In the genomic region with DNA sequence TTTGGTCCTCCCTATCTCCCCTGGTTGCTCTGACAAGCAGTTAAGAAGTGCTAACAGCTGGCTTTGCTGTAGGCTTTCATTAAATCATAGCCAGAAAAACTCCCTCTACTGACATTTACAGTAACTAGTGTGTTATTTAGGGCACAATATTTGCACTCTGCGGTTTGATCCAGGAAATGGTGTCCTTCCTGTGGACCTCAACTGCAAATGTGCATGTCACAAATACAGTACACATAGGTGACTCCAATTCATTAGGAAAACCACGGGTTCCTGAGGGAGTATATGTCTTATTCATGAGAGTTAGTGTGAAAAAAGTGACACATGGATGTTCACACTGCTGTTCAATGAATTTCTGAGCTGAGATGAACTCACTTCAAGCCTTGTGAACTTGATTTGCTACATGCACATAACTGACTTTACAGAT, we compare ENCODE assay signal across 8 cellular contexts.
DNase-seq lines count a peak whose midpoint lies in the region; ATAC-seq, FAIRE-seq and TF ChIP-seq lines count a peak whose summit lies in the region.

No MANE protein-coding gene starts in this region.

- H3K4me3 ChIP-seq in heart right ventricle: no peak overlapping the region

- H3K4me1 Mint-ChIP-seq in activated CD4-positive, alpha-beta T cell treated with anti-CD3 and anti-CD28 coated beads for 36 hours: peaks cover 25% of the 10 kb centered on the region
- H3K4me1 Mint-ChIP-seq in T-helper 17 cell: peaks cover 26% of the 10 kb centered on the region

- POLR2A ChIA-PET in activated CD4-positive, alpha-beta T cell treated with anti-CD3 and anti-CD28 coated beads for 36 hours (lab: Charles Lee): no interaction called here

- DNase-seq in activated CD4-positive, alpha-beta T cell treated with anti-CD3 and anti-CD28 coated beads for 36 hours: peak; percentile 17
- no peak for DNase-seq in activated CD4-positive, alpha-beta T cell treated with anti-CD3 and anti-CD28 coated beads for 48 hours
- DNase-seq in T-helper 17 cell (no peak), heart right ventricle (no peak), urothelium cell line (ENCODE audit: low spot score) (peak; percentile 42), iPS-NIHi11 (ENCODE audit: low spot score) (no peak)

- H3K9me3 ChIP-seq in KOPT-K1 (ENCODE audit: insufficient read depth, low read length, poor library complexity, severe bottlenecking): no peaks in the 10 kb centered on the region
- H3K9me3 ChIP-seq in T-helper 17 cell (ENCODE audit: control insufficient read depth, low read length, poor library complexity, severe bottlenecking): no peaks in the 10 kb centered on the region
- H3K9me3 ChIP-seq in heart right ventricle: no peaks in the 10 kb centered on the region

- WGBS in heart right ventricle, 2 donors: 10 to 16% methylated on average over 2 of the region's 2 CpGs

- peak in 5 of 9 donors; percentile 17 to 41 (median 36) for TF ChIP-seq CTCF in heart right ventricle (IDR thresholded peaks at IDR 0.05)

- FAIRE-seq in urothelium cell line (lab: Jason Lieb, UNC): peak; percentile 86

- peak overlapping the region; percentile 51 for H3K27ac ChIP-seq in KOPT-K1 (ENCODE audit: low read depth, low read length, poor library complexity, severe bottlenecking)
- H3K27ac ChIP-seq in heart right ventricle: peak overlapping the region in 8 of 10 donors; percentile 22 to 74 (median 64)

- peak; percentile 54 for ATAC-seq in activated CD4-positive, alpha-beta T cell treated with anti-CD3 and anti-CD28 coated beads for 36 hours
- peak; percentile 87 for ATAC-seq in GM21786 (IDR thresholded peaks at IDR 0.05; ENCODE audit: unreplicated experiment)
- ATAC-seq in T-helper 17 cell: peak; percentile 74
- peak; percentile 46 to 90 (median 79) for ATAC-seq in heart right ventricle

- H3K4me1 ChIP-seq in heart right ventricle: peaks cover 0 to 35% (median 25%) of the 10 kb centered on the region in 9 donors

- H3K36me3 Mint-ChIP-seq in activated CD4-positive, alpha-beta T cell treated with anti-CD3 and anti-CD28 coated beads for 36 hours (ENCODE audit: low read depth): no peaks in the 10 kb centered on the region
- no peaks in the 10 kb centered on the region for H3K36me3 Mint-ChIP-seq in T-helper 17 cell (ENCODE audit: low read depth)

- no peak overlapping the region for H3K27ac Mint-ChIP-seq in activated CD4-positive, alpha-beta T cell treated with anti-CD3 and anti-CD28 coated beads for 36 hours
- peak overlapping the region; percentile 82 for H3K27ac Mint-ChIP-seq in T-helper 17 cell

- H3K36me3 ChIP-seq in KOPT-K1 (ENCODE audit: insufficient read depth, low read length) (no peaks in the 10 kb centered on the region), heart right ventricle (no peaks in the 10 kb centered on the region)

- no peak overlapping the region for H3K4me3 Mint-ChIP-seq in activated CD4-positive, alpha-beta T cell treated with anti-CD3 and anti-CD28 coated beads for 36 hours
- H3K4me3 Mint-ChIP-seq in T-helper 17 cell: peak overlapping the region; percentile 50

- no peaks in the 10 kb centered on the region for H3K27me3 ChIP-seq in heart right ventricle

- intact Hi-C loops in activated CD4-positive, alpha-beta T cell treated with anti-CD3 and anti-CD28 coated beads for 36 hours (cut with DNase I, micrococcal nuclease): no loop called here
- intact Hi-C loops in heart right ventricle (cut with DNase I): loop anchor here in 3 of 10 donors (2.0 to 10.0 kb wide), 4 partner anchors 182 to 286 kb away; a partner anchor contains a TSS

- H3K27me3 Mint-ChIP-seq in activated CD4-positive, alpha-beta T cell treated with anti-CD3 and anti-CD28 coated beads for 36 hours: no peaks in the 10 kb centered on the region
- no peaks in the 10 kb centered on the region for H3K27me3 Mint-ChIP-seq in T-helper 17 cell

- no peaks in the 10 kb centered on the region for H3K9me3 Mint-ChIP-seq in activated CD4-positive, alpha-beta T cell treated with anti-CD3 and anti-CD28 coated beads for 36 hours (ENCODE audit: low read depth)

- CTCF ChIA-PET in activated CD4-positive, alpha-beta T cell treated with anti-CD3 and anti-CD28 coated beads for 36 hours (lab: Charles Lee): interaction anchor here (1.2 kb wide), 1 partner anchor 30 kb away, joined by 3 read pairs; no protein-coding TSS in a partner anchor

Comparison
In these comparisons a context has a peak if more than half of its experiments do, and no peak if none do; other contexts are left out.
1. DNase-seq: peak in activated CD4-positive, alpha-beta T cell treated with anti-CD3 and anti-CD28 coated beads for 36 hours (single experiment) and urothelium cell line (single experiment); none in activated CD4-positive, alpha-beta T cell treated with anti-CD3 and anti-CD28 coated beads for 48 hours (single experiment), T-helper 17 cell (0 of 3), heart right ventricle (0 of 2) and iPS-NIHi11 (single experiment).
2. Peak in every context shown above with its lines, with median percentiles within 50 percentile points of each other: ATAC-seq.